ENCODE assay signal across 26 cellular contexts in the genomic region with DNA sequence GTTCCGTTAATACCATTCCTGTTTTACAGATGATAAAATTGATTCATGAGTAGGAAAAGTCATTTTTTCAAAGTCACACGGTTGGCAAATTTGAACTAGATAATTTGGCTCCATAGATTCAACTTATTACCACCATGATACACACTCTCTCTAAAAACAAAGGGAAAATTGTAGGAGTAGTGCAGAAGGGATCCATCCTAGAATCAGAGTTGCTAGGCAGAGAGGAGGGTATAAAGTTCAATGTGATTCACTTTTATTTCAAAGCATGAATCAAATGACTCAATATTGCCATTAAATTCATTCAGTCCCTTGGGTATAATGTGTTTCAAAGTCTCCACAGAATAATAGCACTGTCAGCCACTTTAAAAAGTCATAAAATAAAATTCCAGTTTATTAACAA.
"Had no signal": no experiment of that assay in that cellular context is flagged by ENCODE, and none has a peak within 500 bp of the region (broad histone marks: within the 10 kb centered on the region; RNA-seq: fewer than 3 reads in every experiment).

No MANE protein-coding gene starts in this region.

- H3K27ac ChIP-seq: stomach, suprapubic skin, testis, thoracic aorta, thyroid gland, tibial artery, tibial nerve, transverse colon, upper lobe of left lung, upper lobe of right lung, uterus, vagina had no signal

- H3K36me3 ChIP-seq: stomach, suprapubic skin, thoracic aorta, thyroid gland, tibial artery, tibial nerve, transverse colon, upper lobe of left lung, upper lobe of right lung, uterus, vagina had no signal

- DNase-seq: stimulated activated CD4-positive, alpha-beta T cell treated with anti-CD3 and anti-CD28 coated beads, Interleukin-2, amount 100 ng/mL, for 48 hours; stimulated activated CD4-positive, alpha-beta T cell treated with anti-CD3 and anti-CD28 coated beads, Interleukin-4, amount 100 ng/mL, for 1 hour; stimulated activated CD4-positive, alpha-beta T cell treated with anti-CD3 and anti-CD28 coated beads, Interleukin-4, amount 100 ng/mL, for 24 hours; stimulated activated CD4-positive, alpha-beta T cell treated with anti-CD3 and anti-CD28 coated beads, Interleukin-4, amount 100 ng/mL, for 4 hours; stimulated activated CD8-positive, alpha-beta memory T cell treated with anti-CD3 and anti-CD28 coated beads, Interleukin-4, amount 100 ng/mL, for 48 hours; stimulated activated naive B cell treated with anti-CD40 and anti-IgM and Interleukin-4, amounts not matched to agents 10 μg/mL and 1 μg/mL and 100 μg/mL, for 72 hours; stimulated activated naive CD4-positive, alpha-beta T cell; stimulated activated naive CD4-positive, alpha-beta T cell treated with Interleukin-2 at 50 U/mL for 16 hours; stimulated activated naive CD8-positive, alpha-beta T cell treated with anti-CD3 and anti-CD28 coated beads, Interleukin-15, amount 100 ng/mL, for 72 hours; stimulated activated naive CD8-positive, alpha-beta T cell treated with anti-CD3 and anti-CD28 coated beads, Interleukin-15, Interleukin-2, amounts not matched to agents 100 U/mL and 50 U/mL, for 24 hours; stomach; substantia nigra; testis; thyroid gland; tibial artery; transverse colon; trophoblast cell; upper lobe of left lung; upper lobe of right lung; uterus had no signal

- H3K27me3 ChIP-seq: stomach, suprapubic skin, testis, thyroid gland, tibial artery, tibial nerve, transverse colon, upper lobe of left lung, upper lobe of right lung, uterus, vagina had no signal

- H3K9me3 ChIP-seq: stomach, suprapubic skin, testis, thoracic aorta, thyroid gland, tibial artery, tibial nerve, transverse colon, upper lobe of left lung, upper lobe of right lung, uterus, vagina had no signal

- H3K4me3 ChIP-seq: stomach, suprapubic skin, testis, thoracic aorta, thyroid gland, tibial artery, tibial nerve, transverse colon, upper lobe of left lung, upper lobe of right lung, uterus, vagina had no signal

- ATAC-seq: stimulated activated effector memory CD8-positive, alpha-beta T cell treated with anti-CD3 and anti-CD28 coated beads, Interleukin-12 subunit alpha, Interleukin-12 subunit beta, amount 100 ng/mL, for 72 hours; stimulated activated memory B cell treated with anti-CD40 and anti-IgM and Interleukin-4, amounts not matched to agents 10 μg/mL and 1 μg/mL and 100 μg/mL, for 72 hours; stimulated activated naive B cell treated with anti-CD40 and anti-IgM and Interleukin-4, amounts not matched to agents 10 μg/mL and 1 μg/mL and 100 μg/mL, for 72 hours; stimulated activated naive CD8-positive, alpha-beta T cell treated with anti-CD3 and anti-CD28 coated beads, Interleukin-15, amount 100 ng/mL, for 72 hours; stimulated activated naive CD8-positive, alpha-beta T cell treated with anti-CD3 and anti-CD28 coated beads, Interleukin-15, Interleukin-2, amounts not matched to agents 100 U/mL and 50 U/mL, for 24 hours; upper lobe of right lung had no signal

- H3K4me1 ChIP-seq: stomach, suprapubic skin, testis, thyroid gland, tibial artery, tibial nerve, transverse colon, upper lobe of right lung, uterus, vagina had no signal
